ENCODE assay signal across 1 cellular context in the genomic region with DNA sequence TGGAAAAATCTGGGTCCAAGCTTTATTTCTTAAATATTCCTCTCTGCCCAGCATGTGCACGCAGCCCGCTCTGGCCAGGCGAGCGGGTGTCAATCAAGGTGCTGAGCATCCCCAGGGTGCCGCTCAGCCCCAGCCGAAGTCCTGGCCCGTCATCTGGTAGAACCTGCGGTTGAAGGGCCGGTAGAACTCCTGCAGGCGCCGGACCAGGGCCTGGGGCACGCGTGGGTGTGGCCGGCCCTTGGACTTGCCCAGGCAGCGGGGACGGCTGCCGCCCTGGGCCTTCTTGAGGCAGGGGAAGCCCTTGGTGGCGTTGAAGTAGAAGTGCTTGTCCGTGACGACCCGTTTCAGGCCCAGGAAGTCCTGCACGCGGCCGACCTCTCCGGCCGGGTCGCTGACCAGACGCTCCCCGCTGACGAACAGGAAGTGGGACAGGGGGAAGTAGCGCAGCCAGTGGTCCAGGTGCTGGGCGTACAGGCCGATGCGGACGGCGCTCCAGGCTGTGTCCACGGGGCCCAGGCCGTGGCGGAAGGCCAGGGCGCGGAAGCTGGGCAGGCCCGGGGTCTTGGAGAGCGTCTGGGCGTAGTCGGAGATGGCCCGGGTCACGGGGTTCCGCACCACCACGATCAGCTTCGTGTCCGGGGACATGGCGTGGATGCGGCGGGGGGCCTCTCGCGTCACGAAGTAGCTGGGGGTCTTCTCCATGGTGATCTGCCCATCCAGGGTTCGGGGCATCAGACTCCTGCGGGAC.
TF ChIP-seq lines count a peak whose summit lies in the region.

No MANE protein-coding gene starts in this region.

TF ChIP-seq in K562, 482 proteins besides CTCF, POLR2A, EP300 and RAD21:
- TF ChIP-seq ZBTB33 (CRISPR knock-in tag; IDR thresholded peaks at IDR 0.05) (peak; percentile 93), MXI1 (IDR thresholded peaks at IDR 0.05; ENCODE audit: low read depth, low read length) (no peak)
